Comparison of ENCODE assay signal across 24 cellular contexts in genomic region chr9:99497641-99498040, GRCh38.
"Had no signal": no experiment of that assay in that cellular context is flagged by ENCODE, and none has a peak within 500 bp of the region (broad histone marks: within the 10 kb centered on the region; RNA-seq: fewer than 3 reads in every experiment).

No MANE protein-coding gene starts in this region.

- H3K27ac Mint-ChIP-seq: activated naive CD4-positive, alpha-beta T cell treated with anti-CD3 and anti-CD28 coated beads for 36 hours; activated naive CD8-positive, alpha-beta T cell treated with anti-CD3 and anti-CD28 coated beads, Interleukin-2, amount 10 ng/mL, durations not matched to agents 7 days and 5 days; T-cell; T-helper 2 cell treated with Interferon-gamma antibody and Interleukin-4, amounts not matched to agents 5 μg/mL and 100 μg/mL, for 36 hours had no signal

- H3K4me3 Mint-ChIP-seq: activated naive CD4-positive, alpha-beta T cell treated with anti-CD3 and anti-CD28 coated beads for 36 hours; activated naive CD8-positive, alpha-beta T cell treated with anti-CD3 and anti-CD28 coated beads, Interleukin-2, amount 10 ng/mL, durations not matched to agents 7 days and 5 days; activated T-cell treated with anti-CD3 and anti-CD28 coated beads, Interleukin-2, amount 50 U/mL, for 4 hours; T-cell; T-helper 2 cell treated with Interferon-gamma antibody and Interleukin-4, amounts not matched to agents 5 μg/mL and 100 μg/mL, for 36 hours had no signal

- H3K4me3 ChIP-seq: cardiac muscle cell, heart right ventricle, psoas muscle, right atrium auricular region, stomach, suprapubic skin, tibial nerve had no signal

- H3K36me3 Mint-ChIP-seq: activated naive CD8-positive, alpha-beta T cell treated with anti-CD3 and anti-CD28 coated beads, Interleukin-2, amount 10 ng/mL, durations not matched to agents 7 days and 5 days; T-cell had no signal

- H3K9me3 Mint-ChIP-seq: activated T-cell treated with anti-CD3 and anti-CD28 coated beads, Interleukin-2, amount 50 U/mL, for 4 hours had no signal

- ATAC-seq: activated T-cell treated with anti-CD3 and anti-CD28 coated beads, Interleukin-2, amount 50 U/mL, for 4 hours; heart right ventricle; left colon; psoas muscle; T-cell had no signal

- H3K9me3 ChIP-seq: psoas muscle, right atrium auricular region, suprapubic skin had no signal

- DNase-seq: activated CD4-positive, alpha-beta T cell treated with anti-CD3 and anti-CD28 coated beads for 1 hour; activated CD4-positive, alpha-beta T cell treated with anti-CD3 and anti-CD28 coated beads, Interleukin-2, amount 50 U/mL, for 1 hour; activated naive CD4-positive, alpha-beta T cell treated with anti-CD3 and anti-CD28 coated beads for 36 hours; activated naive CD8-positive, alpha-beta T cell treated with anti-CD3 and anti-CD28 coated beads, Interleukin-2, amount 10 ng/mL, durations not matched to agents 7 days and 5 days; activated T-cell treated with anti-CD3 and anti-CD28 coated beads, Interleukin-2, amount 50 U/mL, for 4 hours; amniotic stem cell; erythroblast; foreskin fibroblast; heart right ventricle; islet precursor cell; left colon; naive B cell; psoas muscle; stimulated activated CD4-positive, alpha-beta T cell treated with anti-CD3 and anti-CD28 coated beads, Interleukin-12 subunit alpha, Interleukin-12 subunit beta, amount 100 ng/mL, for 4 hours; stomach; T-cell; WERI-Rb-1 had no signal

- H3K4me1 Mint-ChIP-seq: activated naive CD8-positive, alpha-beta T cell treated with anti-CD3 and anti-CD28 coated beads, Interleukin-2, amount 10 ng/mL, durations not matched to agents 7 days and 5 days; T-cell had no signal

- H3K4me1 ChIP-seq: heart right ventricle, psoas muscle, right atrium auricular region, stomach, suprapubic skin, tibial nerve had no signal

- FAIRE-seq: endometrium, TTC549 had no signal

- H3K36me3 ChIP-seq: cardiac muscle cell, heart right ventricle, right atrium auricular region, stomach, suprapubic skin, tibial nerve, WERI-Rb-1 had no signal

- H3K27me3 ChIP-seq: cardiac muscle cell, heart right ventricle, right atrium auricular region, stomach, suprapubic skin, tibial nerve had no signal

- H3K27ac ChIP-seq: cardiac muscle cell, heart right ventricle, psoas muscle, right atrium auricular region, stomach, suprapubic skin, tibial nerve, WERI-Rb-1 had no signal
